ENCODE assay signal across 15 cellular contexts in genomic region chr11:72189448-72190250, GRCh38. TPM values are rescaled to one million over a fixed set of nuclear protein-coding genes. Genes with fewer than 3 reads are reported as not detected.
DNase-seq lines count a peak whose midpoint lies in the region; ATAC-seq, FAIRE-seq and TF ChIP-seq lines count a peak whose summit lies in the region.
"Had no signal": no experiment of that assay in that cellular context is flagged by ENCODE, and none has a peak within 500 bp of the region (broad histone marks: within the 10 kb centered on the region; RNA-seq: fewer than 3 reads in every experiment).

No MANE protein-coding gene starts in this region.

- ATAC-seq in aorta (ENCODE audit: low FRiP score) (peak; percentile 64), GM21576 (IDR thresholded peaks at IDR 0.05; ENCODE audit: unreplicated experiment) (no peak)
- ATAC-seq: activated naive CD4-positive, alpha-beta T cell treated with anti-CD3 and anti-CD28 coated beads, Interleukin-2, amount 50 U/mL, for 72 hours; Panc1 had no signal

- H3K9ac ChIP-seq in mammary epithelial cell (ENCODE audit: insufficient read depth, low read length) (no peak overlapping the region), astrocyte (ENCODE audit: low read length) (no peak overlapping the region)

- 63% methylated on average over 3 of the region's 3 CpGs for WGBS in mammary epithelial cell (ENCODE audit: low coverage, missing lambda C conversion rate)
- WGBS in aorta, 2 donors, result 71 to 74% methylated on average over 3 of the region's 3 CpGs

- H3K4me1 Mint-ChIP-seq in astrocyte (ENCODE audit: low read depth, unreplicated experiment), result peaks cover 15% of the 10 kb centered on the region

- TF ChIP-seq POLR2A in breast epithelium (IDR thresholded peaks at IDR 0.05), result no peak
- TF ChIP-seq POLR2A in GM12891 (IDR thresholded peaks at IDR 0.05; ENCODE audit: low read depth, low read length), result no peak

- DNase-seq in breast epithelium (ENCODE audit: low spot score in 2 of 2), result peak in 1 of 2 donors; percentile 47
- no peak for DNase-seq in mammary epithelial cell
- DNase-seq in astrocyte (ENCODE audit: low read depth), result peak; percentile 21
- DNase-seq in aorta, result no peak
- DNase-seq in activated CD4-positive, alpha-beta T cell treated with anti-CD3 and anti-CD28 coated beads for 4 hours, result no peak
- no peak for DNase-seq in GM12891 (ENCODE audit: insufficient read length, low spot score)
- DNase-seq: dermis blood vessel endothelial cell, DMS53, T-helper 9 cell had no signal

- in situ Hi-C loops in mammary epithelial cell (cut with MboI; ENCODE audit: low sequenced_read_pairs in 2 of 2), result loop anchor here in 1 of 2 donors (5.0 kb wide), 1 partner anchor 167 kb away; no protein-coding TSS in a partner anchor

- no peak overlapping the region for H3K4me3 ChIP-seq in breast epithelium
- H3K4me3 ChIP-seq in mammary epithelial cell (replicated peaks in 1 of 3; ENCODE audit: insufficient read depth in 1 of 3, low read depth in 2 of 3, low read length in 3 of 3), result no peak overlapping the region
- H3K4me3 ChIP-seq in astrocyte (ENCODE audit: insufficient read depth, low read depth, low read length), result no peak overlapping the region
- H3K4me3 ChIP-seq in aorta (ENCODE audit: low read length in 2 of 2), result no peak overlapping the region
- H3K4me3 ChIP-seq: thoracic aorta had no signal

- H3K9me3 Mint-ChIP-seq in astrocyte (ENCODE audit: unreplicated experiment), result no peaks in the 10 kb centered on the region
- H3K9me3 Mint-ChIP-seq: activated naive CD4-positive, alpha-beta T cell treated with anti-CD3 and anti-CD28 coated beads, Interleukin-2, amount 50 U/mL, for 72 hours had no signal

- FAIRE-seq in astrocyte (lab: Jason Lieb, UNC) (no peak), GM12891 (lab: Jason Lieb, UNC) (no peak)

- no peak overlapping the region for H3K4me2 ChIP-seq in mammary epithelial cell (ENCODE audit: insufficient read depth, low read depth, low read length)
- no peak overlapping the region for H3K4me2 ChIP-seq in astrocyte (ENCODE audit: low read length)

- TF ChIP-seq CTCF in breast epithelium (IDR thresholded peaks at IDR 0.05) (no peak), mammary epithelial cell (conservative IDR thresholded peaks at IDR 0.05 in 1 of 2, IDR thresholded peaks at IDR 0.05 in 1 of 2; ENCODE audit: extremely low read depth in 1 of 2, insufficient read depth in 1 of 2, low read depth in 1 of 2, low read length in 2 of 2) (no peak), astrocyte (IDR thresholded peaks at IDR 0.05; ENCODE audit: insufficient read depth, low read depth, low read length) (no peak)

- H3K27me3 ChIP-seq in breast epithelium (no peaks in the 10 kb centered on the region), mammary epithelial cell (ENCODE audit: insufficient read depth, low read length) (no peaks in the 10 kb centered on the region), astrocyte (ENCODE audit: insufficient read depth, low read length) (no peaks in the 10 kb centered on the region), layer of hippocampus (ENCODE audit: control insufficient read depth, insufficient read depth, low read length) (no peaks in the 10 kb centered on the region), aorta (ENCODE audit: control insufficient read depth in 1 of 2, insufficient read depth in 2 of 2, low read length in 1 of 2) (no peaks in the 10 kb centered on the region)

- peaks cover 5% of the 10 kb centered on the region for H3K27me3 Mint-ChIP-seq in astrocyte (ENCODE audit: low read depth, unreplicated experiment)

- H3K9me3 ChIP-seq in breast epithelium (no peaks in the 10 kb centered on the region), mammary epithelial cell (replicated peaks; ENCODE audit: insufficient read depth, low read length) (no peaks in the 10 kb centered on the region), astrocyte (ENCODE audit: insufficient read depth, low read depth, low read length) (no peaks in the 10 kb centered on the region), aorta (ENCODE audit: control insufficient read depth, low read length) (no peaks in the 10 kb centered on the region)
- H3K9me3 ChIP-seq: thoracic aorta had no signal

- no peaks in the 10 kb centered on the region for H3K36me3 ChIP-seq in breast epithelium
- H3K36me3 ChIP-seq in mammary epithelial cell (ENCODE audit: insufficient read depth, low read length), result no peaks in the 10 kb centered on the region
- H3K36me3 ChIP-seq in astrocyte (ENCODE audit: insufficient read depth, low read length), result no peaks in the 10 kb centered on the region
- no peaks in the 10 kb centered on the region for H3K36me3 ChIP-seq in aorta (ENCODE audit: control insufficient read depth in 1 of 2, insufficient read depth in 2 of 2, low read length in 1 of 2)
- H3K36me3 ChIP-seq: thoracic aorta had no signal

- H3K4me3 Mint-ChIP-seq in astrocyte (ENCODE audit: unreplicated experiment), result no peak overlapping the region

- H4K20me1 ChIP-seq in mammary epithelial cell (ENCODE audit: insufficient read depth, low read length) (no peaks in the 10 kb centered on the region), astrocyte (ENCODE audit: insufficient read depth, low read length) (no peaks in the 10 kb centered on the region)

- H2AFZ ChIP-seq in mammary epithelial cell (ENCODE audit: low read depth, low read length) (no peak overlapping the region), astrocyte (ENCODE audit: low read depth, low read length) (no peak overlapping the region)

- no peaks in the 10 kb centered on the region for H3K79me2 ChIP-seq in mammary epithelial cell (ENCODE audit: insufficient read depth, low read length)
- H3K79me2 ChIP-seq in astrocyte (ENCODE audit: insufficient read depth, low read length), result no peaks in the 10 kb centered on the region

- no TSS peak for BruUV-seq in mammary epithelial cell (replicated peaks; lab: Mats Ljungman, UMichigan)

- no peaks in the 10 kb centered on the region for H3K36me3 Mint-ChIP-seq in astrocyte (ENCODE audit: low read depth, unreplicated experiment)
- H3K36me3 Mint-ChIP-seq: activated naive CD4-positive, alpha-beta T cell treated with anti-CD3 and anti-CD28 coated beads, Interleukin-2, amount 50 U/mL, for 72 hours had no signal

- CTCF ChIA-PET in mammary epithelial cell (lab: Charles Lee; ENCODE audit: low non-redundant PET), result interaction anchor here (0.5 to 0.6 kb wide), 2 partner anchors 22 to 106 kb away, joined by 4 read pairs; no protein-coding TSS in a partner anchor

- H3K4me1 ChIP-seq in breast epithelium (peaks cover 0 to 8% of the 10 kb centered on the region in 2 donors), mammary epithelial cell (ENCODE audit: insufficient read depth, low read length) (peaks cover 10% of the 10 kb centered on the region), astrocyte (ENCODE audit: insufficient read depth, low read length) (peaks cover 3% of the 10 kb centered on the region), aorta (ENCODE audit: control insufficient read depth in 1 of 2, insufficient read depth in 2 of 2, low read length in 2 of 2) (no peaks in the 10 kb centered on the region)

- H3K27ac ChIP-seq in breast epithelium, result peak overlapping the region; percentile 70 to 78
- no peak overlapping the region for H3K27ac ChIP-seq in mammary epithelial cell (ENCODE audit: insufficient read depth, low read depth, low read length)
- no peak overlapping the region for H3K27ac ChIP-seq in astrocyte (ENCODE audit: low read depth, low read length)
- H3K27ac ChIP-seq in layer of hippocampus (ENCODE audit: low read depth, low read length), result peak overlapping the region; percentile 8
- H3K27ac ChIP-seq in aorta (ENCODE audit: low read depth in 1 of 2, low read length in 2 of 2), result no peak overlapping the region
- H3K27ac ChIP-seq: thoracic aorta had no signal

- H3K27ac Mint-ChIP-seq in astrocyte (ENCODE audit: unreplicated experiment), result no peak overlapping the region

- intact Hi-C loops in breast epithelium (cut with DNase I; ENCODE audit: low total_unique reads), result no loop called here
- intact Hi-C loops in mammary epithelial cell (cut with micrococcal nuclease), result no loop called here
- intact Hi-C loops in aorta (cut with DNase I), result no loop called here

- dilution Hi-C loops in mammary epithelial cell (cut with HindIII; ENCODE audit: low sequenced_read_pairs), result loop anchor here (5.0 to 10.0 kb wide), 4 partner anchors 58 to 177 kb away; no protein-coding TSS in a partner anchor

TF ChIP-seq in GM12891, 5 proteins besides CTCF, POLR2A, EP300 and RAD21 (continues in another document):
- no peak for TF ChIP-seq POU2F2 (IDR thresholded peaks at IDR 0.05; ENCODE audit: low read depth, low read length)
- no peak for TF ChIP-seq POLR2AphosphoS5 (IDR thresholded peaks at IDR 0.05; ENCODE audit: low read depth, low read length)
- TF ChIP-seq PAX5 (IDR thresholded peaks at IDR 0.05; ENCODE audit: insufficient read depth, low read length, severe bottlenecking), result no peak

RNA-seq across cellular contexts. Expression of gene FOLR1, which starts 2.3 kb away (rescaled TPM):
- total RNA-seq in breast epithelium (10 to 100 TPM in 2 of 3 donors, not detected in 1; 11.8 to 45.2 TPM), mammary epithelial cell (10 to 100 TPM in 1 of 2 donors, 1 to 10 TPM in 1; 1.6 to 13.5 TPM), astrocyte (3.2 and 3.6 TPM in 2 replicates), aorta (not detected)
- polyA plus RNA-seq in mammary epithelial cell (2.1 TPM), aorta (not detected)
- 1.9 TPM for polyA minus RNA-seq in mammary epithelial cell
- not detected for polyA plus RNA-seq in GM12891 (2012; ENCODE audit: low read depth, missing spikeins)
- total RNA-seq: activated naive CD4-positive, alpha-beta T cell treated with anti-CD3 and anti-CD28 coated beads, Interleukin-2, amount 50 U/mL, for 72 hours; mononuclear cell; thoracic aorta had no signal

RNA-seq across cellular contexts. Expression of gene FOLR2, which starts 26.9 kb away (rescaled TPM):
- total RNA-seq in breast epithelium (100 to 1,000 TPM in 1 of 3 donors, 10 to 100 TPM in 1, 1 to 10 TPM in 1; 5.2 to 143 (median 16.7) TPM), mammary epithelial cell (not detected), astrocyte (not detected in 2 replicates), aorta (10 to 100 TPM; 27.7 to 85.2 TPM)
- polyA plus RNA-seq in mammary epithelial cell (not detected), aorta (10 to 100 TPM in 1 of 2 donors, 1 to 10 TPM in 1; 8.8 to 25.3 TPM)
- not detected for polyA minus RNA-seq in mammary epithelial cell
- 0.98 TPM for polyA plus RNA-seq in GM12891 (2012; ENCODE audit: low read depth, missing spikeins)
- total RNA-seq: activated naive CD4-positive, alpha-beta T cell treated with anti-CD3 and anti-CD28 coated beads, Interleukin-2, amount 50 U/mL, for 72 hours; dermis blood vessel endothelial cell had no signal

RNA-seq across cellular contexts. Expression of gene INPPL1, which starts 34.9 kb away (rescaled TPM):
- 10 to 100 TPM; 47.2 to 91.8 (median 73.1) TPM for total RNA-seq in breast epithelium
- 100 to 1,000 TPM; 111 to 185 TPM for total RNA-seq in mammary epithelial cell
- 65.7 TPM for polyA plus RNA-seq in mammary epithelial cell
- polyA minus RNA-seq in mammary epithelial cell, result 152 TPM
- 274 and 276 TPM in 2 replicates for total RNA-seq in astrocyte
- total RNA-seq in aorta, result 100 to 1,000 TPM; 130 to 166 TPM
- polyA plus RNA-seq in aorta, result 100 to 1,000 TPM in 1 of 2 donors, 10 to 100 TPM in 1; 21.9 to 135 TPM
- 59.5 TPM for polyA plus RNA-seq in GM12891 (2012; ENCODE audit: low read depth, missing spikeins)

RNA-seq across cellular contexts. Expression of gene FOLR3, which starts 54.1 kb away (rescaled TPM):
- total RNA-seq in breast epithelium, result under 1 TPM in 1 of 3 donors, not detected in 2; 0.48 TPM
- 10 to 100 TPM; 12.3 to 39.0 TPM for total RNA-seq in mammary epithelial cell
- 4.6 TPM for polyA plus RNA-seq in mammary epithelial cell
- polyA minus RNA-seq in mammary epithelial cell, result not detected
- not detected in 2 replicates for total RNA-seq in astrocyte
- 1 to 10 TPM in 1 of 2 donors, not detected in 1; 4.7 TPM for total RNA-seq in aorta
- not detected for polyA plus RNA-seq in aorta
- not detected for polyA plus RNA-seq in GM12891 (2012; ENCODE audit: low read depth, missing spikeins)
- total RNA-seq: activated naive CD4-positive, alpha-beta T cell treated with anti-CD3 and anti-CD28 coated beads, Interleukin-2, amount 50 U/mL, for 72 hours; dermis blood vessel endothelial cell; thoracic aorta had no signal

RNA-seq across cellular contexts. Expression of gene PHOX2A, which starts 54.3 kb away (rescaled TPM):
- not detected for total RNA-seq in breast epithelium
- not detected for total RNA-seq in mammary epithelial cell
- polyA plus RNA-seq in mammary epithelial cell, result not detected
- polyA minus RNA-seq in mammary epithelial cell, result not detected
- 0.36 TPM in 1 of 2 replicates, not detected in the other for total RNA-seq in astrocyte
- not detected for total RNA-seq in aorta
- not detected for polyA plus RNA-seq in aorta
- polyA plus RNA-seq in GM12891 (2012; ENCODE audit: low read depth, missing spikeins), result not detected
- total RNA-seq: activated naive CD4-positive, alpha-beta T cell treated with anti-CD3 and anti-CD28 coated beads, Interleukin-2, amount 50 U/mL, for 72 hours; dermis blood vessel endothelial cell; mononuclear cell; thoracic aorta had no signal

Comparison
In these comparisons a context has a peak if more than half of its experiments do, and no peak if none do; other contexts are left out.
1. H3K27ac ChIP-seq: peak in breast epithelium (2 of 2) and layer of hippocampus (single experiment); none in mammary epithelial cell (single experiment), astrocyte (single experiment) and aorta (0 of 2).